20 cellular contexts compared by ENCODE assay signal in genomic region chr6:15374119-15374518, GRCh38.
"Had no signal": no experiment of that assay in that cellular context is flagged by ENCODE, and none has a peak within 500 bp of the region (broad histone marks: within the 10 kb centered on the region; RNA-seq: fewer than 3 reads in every experiment).

No MANE protein-coding gene starts in this region.

- H3K4me3 ChIP-seq: coronary artery, esophagus muscularis mucosa, gastrocnemius medialis, heart right ventricle, left ventricle myocardium inferior, lung, testis, tibial nerve had no signal

- H3K9me3 Mint-ChIP-seq: natural killer cell; neural crest cell; stimulated activated memory B cell treated with anti-CD40 and anti-IgM and Interleukin-4, amounts not matched to agents 10 μg/mL and 1 μg/mL and 100 μg/mL, for 72 hours had no signal

- H3K27me3 ChIP-seq: esophagus muscularis mucosa, gastrocnemius medialis, heart right ventricle, testis, tibial nerve had no signal

- H3K27ac ChIP-seq: coronary artery, esophagus muscularis mucosa, heart right ventricle, left ventricle myocardium inferior, testis, tibial nerve had no signal

- DNase-seq: central memory CD4-positive, alpha-beta T cell; effector CD4-positive, alpha-beta T cell; gastrocnemius medialis; heart right ventricle; hypothalamus; islet precursor cell; left ventricle myocardium inferior; mesenchymal stem cell; natural killer cell; posterior cingulate gyrus; right cardiac atrium; stimulated activated CD4-positive, alpha-beta T cell treated with anti-CD3 and anti-CD28 coated beads, Interleukin-4, amount 100 ng/mL, for 1 hour; testis had no signal

- H3K27ac Mint-ChIP-seq: natural killer cell; stimulated activated memory B cell treated with anti-CD40 and anti-IgM and Interleukin-4, amounts not matched to agents 10 μg/mL and 1 μg/mL and 100 μg/mL, for 72 hours; stimulated activated naive CD8-positive, alpha-beta T cell treated with anti-CD3 and anti-CD28 coated beads, Interleukin-15, Interleukin-2, amounts not matched to agents 100 ng/mL and 50 ng/mL, for 24 hours had no signal

- H3K4me3 Mint-ChIP-seq: natural killer cell; neural crest cell; stimulated activated memory B cell treated with anti-CD40 and anti-IgM and Interleukin-4, amounts not matched to agents 10 μg/mL and 1 μg/mL and 100 μg/mL, for 72 hours; stimulated activated naive CD8-positive, alpha-beta T cell treated with anti-CD3 and anti-CD28 coated beads, Interleukin-15, Interleukin-2, amounts not matched to agents 100 ng/mL and 50 ng/mL, for 24 hours had no signal

- H3K36me3 ChIP-seq: gastrocnemius medialis, left ventricle myocardium inferior, tibial nerve had no signal

- H3K4me1 ChIP-seq: testis had no signal

- ATAC-seq: gastrocnemius medialis; stimulated activated memory B cell treated with anti-CD40 and anti-IgM and Interleukin-4, amounts not matched to agents 10 μg/mL and 1 μg/mL and 100 μg/mL, for 72 hours had no signal

- H3K27me3 Mint-ChIP-seq: stimulated activated memory B cell treated with anti-CD40 and anti-IgM and Interleukin-4, amounts not matched to agents 10 μg/mL and 1 μg/mL and 100 μg/mL, for 72 hours; stimulated activated naive CD8-positive, alpha-beta T cell treated with anti-CD3 and anti-CD28 coated beads, Interleukin-15, Interleukin-2, amounts not matched to agents 100 ng/mL and 50 ng/mL, for 24 hours had no signal

- H3K9me3 ChIP-seq: esophagus muscularis mucosa, gastrocnemius medialis, heart right ventricle, left ventricle myocardium inferior, testis, tibial nerve had no signal
